Comparison of ENCODE assay signal across 1 cellular context in the genomic region with DNA sequence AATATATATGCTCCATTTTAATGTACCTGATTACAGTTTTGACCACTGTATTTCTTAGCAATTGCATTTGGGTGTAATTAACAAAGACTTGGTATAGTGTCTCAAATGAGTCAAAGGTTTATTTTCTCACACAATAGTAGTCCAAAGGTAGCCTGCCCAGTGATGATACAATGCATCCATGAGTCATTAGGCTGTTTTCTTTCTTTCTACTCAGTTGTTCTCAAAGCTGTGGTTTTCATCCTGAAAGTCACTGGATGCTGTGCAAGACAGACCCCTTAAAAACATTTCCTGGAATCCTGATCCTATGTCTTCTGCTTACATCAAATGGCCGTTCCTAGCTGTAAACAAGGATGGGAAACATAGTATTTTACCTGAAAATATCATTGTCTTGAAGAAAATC.
TF ChIP-seq lines count a peak whose summit lies in the region.

No MANE protein-coding gene starts in this region.

TF ChIP-seq in IMR-90, 13 proteins besides CTCF, POLR2A, EP300 and RAD21 (continued from another document):
- TF ChIP-seq MXI1 (IDR thresholded peaks at IDR 0.05; ENCODE audit: borderline replicate concordance, low read depth, low read length) (no peak), NFE2L2 (IDR thresholded peaks at IDR 0.05; ENCODE audit: low read depth, low read length) (no peak), BHLHE40 (IDR thresholded peaks at IDR 0.05; ENCODE audit: low read depth, low read length) (no peak), SMC3 (IDR thresholded peaks at IDR 0.05; ENCODE audit: low read depth, low read length) (no peak), FOS (IDR thresholded peaks at IDR 0.05; ENCODE audit: low read depth, low read length) (no peak), CEBPB (IDR thresholded peaks at IDR 0.05; ENCODE audit: low read depth, low read length) (no peak), CHD1 (IDR thresholded peaks at IDR 0.05; ENCODE audit: low read depth, low read length) (no peak)
- TF ChIP-seq, protein P1, sequence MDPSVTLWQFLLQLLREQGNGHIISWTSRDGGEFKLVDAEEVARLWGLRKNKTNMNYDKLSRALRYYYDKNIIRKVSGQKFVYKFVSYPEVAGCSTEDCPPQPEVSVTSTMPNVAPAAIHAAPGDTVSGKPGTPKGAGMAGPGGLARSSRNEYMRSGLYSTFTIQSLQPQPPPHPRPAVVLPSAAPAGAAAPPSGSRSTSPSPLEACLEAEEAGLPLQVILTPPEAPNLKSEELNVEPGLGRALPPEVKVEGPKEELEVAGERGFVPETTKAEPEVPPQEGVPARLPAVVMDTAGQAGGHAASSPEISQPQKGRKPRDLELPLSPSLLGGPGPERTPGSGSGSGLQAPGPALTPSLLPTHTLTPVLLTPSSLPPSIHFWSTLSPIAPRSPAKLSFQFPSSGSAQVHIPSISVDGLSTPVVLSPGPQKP (IDR thresholded peaks at IDR 0.05; ENCODE audit: borderline replicate concordance, low read depth, low read length): no peak
- TF ChIP-seq, protein P2, sequence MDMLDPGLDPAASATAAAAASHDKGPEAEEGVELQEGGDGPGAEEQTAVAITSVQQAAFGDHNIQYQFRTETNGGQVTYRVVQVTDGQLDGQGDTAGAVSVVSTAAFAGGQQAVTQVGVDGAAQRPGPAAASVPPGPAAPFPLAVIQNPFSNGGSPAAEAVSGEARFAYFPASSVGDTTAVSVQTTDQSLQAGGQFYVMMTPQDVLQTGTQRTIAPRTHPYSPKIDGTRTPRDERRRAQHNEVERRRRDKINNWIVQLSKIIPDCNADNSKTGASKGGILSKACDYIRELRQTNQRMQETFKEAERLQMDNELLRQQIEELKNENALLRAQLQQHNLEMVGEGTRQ (IDR thresholded peaks at IDR 0.05; ENCODE audit: low read depth, low read length): no peak
